Comparison of ENCODE assay signal across 11 cellular contexts in genomic region chr7:96685755-96686154, GRCh38. TPM values are rescaled to one million over a fixed set of nuclear protein-coding genes. Genes with fewer than 3 reads are reported as not detected.
DNase-seq lines count a peak whose midpoint lies in the region; ATAC-seq and TF ChIP-seq lines count a peak whose summit lies in the region.
"Had no signal": no experiment of that assay in that cellular context is flagged by ENCODE, and none has a peak within 500 bp of the region (broad histone marks: within the 10 kb centered on the region; RNA-seq: fewer than 3 reads in every experiment).

No MANE protein-coding gene starts in this region.

- peak overlapping the region; percentile 83 for H3K27ac Mint-ChIP-seq in activated T-cell treated with anti-CD3 and anti-CD28 coated beads, Interleukin-2, amount 50 U/mL, for 72 hours
- H3K27ac Mint-ChIP-seq in stimulated activated effector memory CD8-positive, alpha-beta T cell treated with anti-CD3 and anti-CD28 coated beads, Interleukin-12 subunit alpha, Interleukin-12 subunit beta, amount 100 ng/mL, for 72 hours: peak overlapping the region; percentile 87

- H3K27ac ChIP-seq in lower lobe of right lung: no peak overlapping the region

- DNase-seq in activated T-cell treated with anti-CD3 and anti-CD28 coated beads, Interleukin-2, amount 50 U/mL, for 72 hours: no peak
- no peak for DNase-seq in activated T-cell treated with anti-CD3 and anti-CD28 coated beads, Interleukin-2, amount 50 U/mL, for 48 hours
- DNase-seq in stimulated activated effector memory CD8-positive, alpha-beta T cell treated with anti-CD3 and anti-CD28 coated beads, Interleukin-12 subunit alpha, Interleukin-12 subunit beta, amount 100 ng/mL, for 72 hours (ENCODE audit: low spot score in 2 of 2): no peak
- DNase-seq in lower lobe of right lung: no peak
- DNase-seq in NCI-H128 (lab: John Stamatoyannopoulos, UW; ENCODE audit: unreplicated experiment): no peak
- no peak for DNase-seq in globus pallidus (ENCODE audit: low spot score)
- DNase-seq: NK-92 treated with Interleukin-12 subunit alpha and Interleukin-12 subunit beta, amount 100 ng/mL, for 24 hours; stimulated activated naive CD4-positive, alpha-beta T cell had no signal

- no peak overlapping the region for H3K4me3 ChIP-seq in lower lobe of right lung

- peak overlapping the region in 1 of 2 donors; percentile 58 for H3K4me3 Mint-ChIP-seq in activated T-cell treated with anti-CD3 and anti-CD28 coated beads, Interleukin-2, amount 50 U/mL, for 72 hours
- peak overlapping the region; percentile 33 for H3K4me3 Mint-ChIP-seq in stimulated activated effector memory CD8-positive, alpha-beta T cell treated with anti-CD3 and anti-CD28 coated beads, Interleukin-12 subunit alpha, Interleukin-12 subunit beta, amount 100 ng/mL, for 72 hours

- TF ChIP-seq CTCF in lower lobe of right lung (IDR thresholded peaks at IDR 0.05): no peak

- no peak for ATAC-seq in activated T-cell treated with anti-CD3 and anti-CD28 coated beads, Interleukin-2, amount 50 U/mL, for 72 hours (replicated peaks in 1 of 2)
- ATAC-seq in GM21786 (IDR thresholded peaks at IDR 0.05; ENCODE audit: unreplicated experiment) (peak; percentile 82), HG03196 (IDR thresholded peaks at IDR 0.05; ENCODE audit: unreplicated experiment) (peak; percentile 50), lower lobe of right lung (no peak)
- ATAC-seq in stimulated activated effector memory CD8-positive, alpha-beta T cell treated with anti-CD3 and anti-CD28 coated beads, Interleukin-12 subunit alpha, Interleukin-12 subunit beta, amount 100 ng/mL, for 72 hours: peak; percentile 57
- ATAC-seq: esophagus mucosa had no signal

- H3K4me1 Mint-ChIP-seq in activated T-cell treated with anti-CD3 and anti-CD28 coated beads, Interleukin-2, amount 50 U/mL, for 72 hours (ENCODE audit: low read depth): peaks cover 14% of the 10 kb centered on the region
- peaks cover 32% of the 10 kb centered on the region for H3K4me1 Mint-ChIP-seq in stimulated activated effector memory CD8-positive, alpha-beta T cell treated with anti-CD3 and anti-CD28 coated beads, Interleukin-12 subunit alpha, Interleukin-12 subunit beta, amount 100 ng/mL, for 72 hours

- no peaks in the 10 kb centered on the region for H3K27me3 Mint-ChIP-seq in activated T-cell treated with anti-CD3 and anti-CD28 coated beads, Interleukin-2, amount 50 U/mL, for 72 hours (ENCODE audit: low read depth)

- peaks cover 16% of the 10 kb centered on the region for H3K36me3 ChIP-seq in lower lobe of right lung

- H3K27me3 ChIP-seq in lower lobe of right lung (ENCODE audit: low read depth): no peaks in the 10 kb centered on the region

- H3K36me3 Mint-ChIP-seq in activated T-cell treated with anti-CD3 and anti-CD28 coated beads, Interleukin-2, amount 50 U/mL, for 72 hours (ENCODE audit: insufficient read depth in 2 of 2): peaks cover 22 to 29% of the 10 kb centered on the region in 2 donors
- H3K36me3 Mint-ChIP-seq in stimulated activated effector memory CD8-positive, alpha-beta T cell treated with anti-CD3 and anti-CD28 coated beads, Interleukin-12 subunit alpha, Interleukin-12 subunit beta, amount 100 ng/mL, for 72 hours: peaks cover 32% of the 10 kb centered on the region

- intact Hi-C loops in lower lobe of right lung (cut with DNase I): no loop called here

- peaks cover 4 to 6% of the 10 kb centered on the region in 2 donors for H3K9me3 Mint-ChIP-seq in activated T-cell treated with anti-CD3 and anti-CD28 coated beads, Interleukin-2, amount 50 U/mL, for 72 hours
- H3K9me3 Mint-ChIP-seq in stimulated activated effector memory CD8-positive, alpha-beta T cell treated with anti-CD3 and anti-CD28 coated beads, Interleukin-12 subunit alpha, Interleukin-12 subunit beta, amount 100 ng/mL, for 72 hours: peaks cover 6% of the 10 kb centered on the region

- H3K9me3 ChIP-seq in lower lobe of right lung: no peaks in the 10 kb centered on the region

- peaks cover 9% of the 10 kb centered on the region for H3K4me1 ChIP-seq in lower lobe of right lung

RNA-seq across cellular contexts. Expression of gene SEM1, which starts 23.9 kb away (rescaled TPM):
- 10 to 100 TPM; 22.8 to 31.1 TPM for total RNA-seq in activated T-cell treated with anti-CD3 and anti-CD28 coated beads, Interleukin-2, amount 50 U/mL, for 72 hours
- total RNA-seq in lower lobe of right lung: 31.0 TPM

Comparison
In these comparisons a context has a peak if more than half of its experiments do, and no peak if none do; other contexts are left out.
1. ATAC-seq: peak in GM21786 (single experiment), HG03196 (single experiment) and stimulated activated effector memory CD8-positive, alpha-beta T cell treated with anti-CD3 and anti-CD28 coated beads, Interleukin-12 subunit alpha, Interleukin-12 subunit beta, amount 100 ng/mL, for 72 hours (single experiment); none in activated T-cell treated with anti-CD3 and anti-CD28 coated beads, Interleukin-2, amount 50 U/mL, for 72 hours (0 of 2) and lower lobe of right lung (0 of 2).